ENCODE assay signal across 15 cellular contexts in the genomic region with DNA sequence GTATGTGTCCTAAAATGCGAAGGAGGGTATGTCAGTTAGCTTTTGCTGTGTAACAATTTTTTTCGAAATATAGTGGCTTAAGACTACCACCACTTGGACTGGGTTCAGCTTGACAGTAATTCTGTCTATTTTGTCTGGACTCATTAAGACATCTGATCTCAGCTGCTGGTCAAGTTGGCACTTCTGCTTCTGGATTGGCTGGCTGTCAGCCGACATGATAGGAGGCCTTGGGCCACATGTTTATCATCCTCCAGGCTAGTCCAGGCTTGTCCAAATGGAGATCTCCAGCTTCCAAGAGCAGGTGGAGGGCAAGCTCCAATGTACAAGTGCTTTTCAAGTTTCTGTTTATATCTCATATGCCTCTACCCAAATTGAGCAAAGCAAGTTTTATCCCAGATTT.
"Had no signal": no experiment of that assay in that cellular context is flagged by ENCODE, and none has a peak within 500 bp of the region (broad histone marks: within the 10 kb centered on the region; RNA-seq: fewer than 3 reads in every experiment).

No MANE protein-coding gene starts in this region.

- H3K9me3 ChIP-seq: thoracic aorta, upper lobe of left lung had no signal

- H3K4me3 Mint-ChIP-seq: activated naive CD8-positive, alpha-beta T cell; activated T-cell treated with anti-CD3 and anti-CD28 coated beads, Interleukin-2, amount 50 U/mL, for 72 hours; stimulated activated naive B cell treated with anti-CD40 and anti-IgM and Interleukin-4, amounts not matched to agents 10 μg/mL and 1 μg/mL and 100 μg/mL, for 72 hours had no signal

- H3K27ac Mint-ChIP-seq: activated naive CD8-positive, alpha-beta T cell; stimulated activated naive B cell treated with anti-CD40 and anti-IgM and Interleukin-4, amounts not matched to agents 10 μg/mL and 1 μg/mL and 100 μg/mL, for 72 hours had no signal

- ATAC-seq: activated T-cell treated with anti-CD3 and anti-CD28 coated beads, Interleukin-2, amount 50 U/mL, for 72 hours; left lobe of liver; stimulated activated naive B cell treated with anti-CD40 and anti-IgM and Interleukin-4, amounts not matched to agents 10 μg/mL and 1 μg/mL and 100 μg/mL, for 72 hours had no signal

- FAIRE-seq: keratinocyte had no signal

- H3K4me3 ChIP-seq: esophagus squamous epithelium, thoracic aorta, upper lobe of left lung had no signal

- H3K4me1 ChIP-seq: esophagus squamous epithelium, upper lobe of left lung had no signal

- H3K27me3 Mint-ChIP-seq: activated naive CD8-positive, alpha-beta T cell; stimulated activated naive B cell treated with anti-CD40 and anti-IgM and Interleukin-4, amounts not matched to agents 10 μg/mL and 1 μg/mL and 100 μg/mL, for 72 hours had no signal

- DNase-seq: activated CD4-positive, CD25-positive, alpha-beta regulatory T cell treated with anti-CD3 and anti-CD28 coated beads, Interleukin-2, amount 50 U/mL, for 72 hours; activated gamma-delta T cell; activated T-cell treated with anti-CD3 and anti-CD28 coated beads, Interleukin-2, amount 50 U/mL, for 72 hours; dermis blood vessel endothelial cell; effector memory CD4-positive, alpha-beta T cell; esophagus squamous epithelium; foreskin melanocyte; midbrain; retina; stimulated activated naive B cell treated with anti-CD40 and anti-IgM and Interleukin-4, amounts not matched to agents 10 μg/mL and 1 μg/mL and 100 μg/mL, for 72 hours had no signal

- H3K27ac ChIP-seq: esophagus squamous epithelium, thoracic aorta, upper lobe of left lung had no signal

- H3K27me3 ChIP-seq: esophagus squamous epithelium, upper lobe of left lung had no signal

- H3K36me3 ChIP-seq: thoracic aorta, upper lobe of left lung had no signal
